Comparison of ENCODE assay signal across 1 cellular context in genomic region chr17:79847698-79848369, GRCh38.
A peak's percentile ranks its signal among the peaks of the same experiment; 100 is the strongest.
TF ChIP-seq lines count a peak whose summit lies in the region.

No MANE protein-coding gene starts in this region.

TF ChIP-seq in HepG2, 621 proteins besides CTCF, POLR2A, EP300 and RAD21 (continued from another document):
- TF ChIP-seq CREB3 (CRISPR knock-in tag; IDR thresholded peaks at IDR 0.05) (0 out of 2 replicates have a peak, but pooled peaks have one; percentile 71), ZBTB26 (CRISPR knock-in tag; IDR thresholded peaks at IDR 0.05; ENCODE audit: borderline replicate concordance) (peak; percentile 70; the same call in 1 of the 2 replicates), WIZ (CRISPR knock-in tag; IDR thresholded peaks at IDR 0.05) (0 out of 2 replicates have a peak, but pooled peaks have one; percentile 19), NRL (CRISPR knock-in tag; IDR thresholded peaks at IDR 0.05; ENCODE audit: borderline replicate concordance) (peak; percentile 29; the same call in 1 of the 2 replicates), FOXC1 (CRISPR knock-in tag; IDR thresholded peaks at IDR 0.05; ENCODE audit: borderline replicate concordance) (peak; percentile 45; the same call in 1 of the 2 replicates), ZNF652 (CRISPR knock-in tag; IDR thresholded peaks at IDR 0.05; ENCODE audit: borderline replicate concordance, low read depth) (0 out of 2 replicates have a peak, but pooled peaks have one; percentile 21), ZFP37 (CRISPR knock-in tag; IDR thresholded peaks at IDR 0.05; ENCODE audit: borderline replicate concordance) (peak; percentile 67; the same call in 1 of the 2 replicates), GLMP (CRISPR knock-in tag; IDR thresholded peaks at IDR 0.05; ENCODE audit: borderline replicate concordance) (peak; percentile 67; the same call in 1 of the 2 replicates), SATB2 (CRISPR knock-in tag; IDR thresholded peaks at IDR 0.05) (0 out of 2 replicates have a peak, but pooled peaks have one; percentile 22), ZNF280D (CRISPR knock-in tag; IDR thresholded peaks at IDR 0.05) (no peak), ZNF83 (CRISPR knock-in tag; IDR thresholded peaks at IDR 0.05; ENCODE audit: borderline replicate concordance) (0 out of 2 replicates have a peak, but pooled peaks have one; percentile 41), SMC3 (IDR thresholded peaks at IDR 0.05; ENCODE audit: low read length) (no peak), MEIS2 (CRISPR knock-in tag; IDR thresholded peaks at IDR 0.05) (peak; percentile 23; the same call in 1 of the 2 replicates), ZNF687 (CRISPR knock-in tag; IDR thresholded peaks at IDR 0.05) (peak; percentile 88), KDM5B (CRISPR knock-in tag; IDR thresholded peaks at IDR 0.05; ENCODE audit: borderline replicate concordance) (peak; percentile 72), ZNF800 (CRISPR knock-in tag; IDR thresholded peaks at IDR 0.05) (peak; percentile 55; the same call in 1 of the 2 replicates), TBP (CRISPR knock-in tag; IDR thresholded peaks at IDR 0.05) (no peak), MXD3 (CRISPR knock-in tag; IDR thresholded peaks at IDR 0.05) (0 out of 2 replicates have a peak, but pooled peaks have one; percentile 21), FOXK2 (IDR thresholded peaks at IDR 0.05) (no peak), ZNF766 (CRISPR knock-in tag; IDR thresholded peaks at IDR 0.05; ENCODE audit: borderline replicate concordance) (no peak)
